ENCODE assay signal across 1 cellular context in the genomic region with DNA sequence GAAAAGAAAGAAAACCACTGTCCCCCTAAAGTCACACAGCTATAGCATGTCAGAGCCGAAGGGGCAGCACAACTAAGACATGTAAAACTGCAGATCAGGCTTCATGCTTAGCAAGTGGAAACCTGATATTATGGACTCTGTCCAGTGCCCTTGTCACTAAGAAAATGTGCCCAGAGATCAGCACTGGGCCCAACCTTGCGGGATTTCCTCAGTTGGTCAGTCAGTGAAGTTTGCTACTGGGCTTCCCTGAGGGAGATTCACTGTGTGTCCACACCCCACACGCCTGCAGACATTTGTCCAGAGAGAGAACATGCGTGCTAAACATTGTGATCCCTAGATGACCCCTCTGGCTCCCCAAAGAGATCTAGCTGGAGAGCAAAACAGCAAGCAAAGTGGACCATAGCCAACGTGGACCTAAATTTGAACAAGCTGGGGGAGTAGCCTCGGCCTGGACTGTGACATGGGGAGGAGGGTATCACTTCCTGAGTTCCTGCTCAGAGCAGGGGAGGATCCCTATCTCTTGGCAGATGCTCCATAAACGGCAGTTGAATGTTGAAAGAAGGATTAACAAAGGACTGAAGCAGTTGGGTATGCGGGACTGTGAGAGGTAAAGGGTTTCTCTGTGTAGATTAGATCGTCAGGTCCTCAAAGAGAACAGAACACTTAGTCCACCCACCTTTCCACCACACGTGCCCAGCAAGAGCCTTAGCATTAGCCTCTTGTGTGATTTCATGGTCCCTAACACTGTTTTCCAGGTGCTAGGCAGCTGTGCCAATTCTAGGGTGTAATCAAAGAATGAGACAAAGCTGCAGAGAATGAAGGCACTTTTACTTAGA.
TF ChIP-seq lines count a peak whose summit lies in the region.

No MANE protein-coding gene starts in this region.

TF ChIP-seq in WTC11, 78 proteins besides CTCF, POLR2A, EP300 and RAD21 (continued from another document):
- TF ChIP-seq, protein P1, sequence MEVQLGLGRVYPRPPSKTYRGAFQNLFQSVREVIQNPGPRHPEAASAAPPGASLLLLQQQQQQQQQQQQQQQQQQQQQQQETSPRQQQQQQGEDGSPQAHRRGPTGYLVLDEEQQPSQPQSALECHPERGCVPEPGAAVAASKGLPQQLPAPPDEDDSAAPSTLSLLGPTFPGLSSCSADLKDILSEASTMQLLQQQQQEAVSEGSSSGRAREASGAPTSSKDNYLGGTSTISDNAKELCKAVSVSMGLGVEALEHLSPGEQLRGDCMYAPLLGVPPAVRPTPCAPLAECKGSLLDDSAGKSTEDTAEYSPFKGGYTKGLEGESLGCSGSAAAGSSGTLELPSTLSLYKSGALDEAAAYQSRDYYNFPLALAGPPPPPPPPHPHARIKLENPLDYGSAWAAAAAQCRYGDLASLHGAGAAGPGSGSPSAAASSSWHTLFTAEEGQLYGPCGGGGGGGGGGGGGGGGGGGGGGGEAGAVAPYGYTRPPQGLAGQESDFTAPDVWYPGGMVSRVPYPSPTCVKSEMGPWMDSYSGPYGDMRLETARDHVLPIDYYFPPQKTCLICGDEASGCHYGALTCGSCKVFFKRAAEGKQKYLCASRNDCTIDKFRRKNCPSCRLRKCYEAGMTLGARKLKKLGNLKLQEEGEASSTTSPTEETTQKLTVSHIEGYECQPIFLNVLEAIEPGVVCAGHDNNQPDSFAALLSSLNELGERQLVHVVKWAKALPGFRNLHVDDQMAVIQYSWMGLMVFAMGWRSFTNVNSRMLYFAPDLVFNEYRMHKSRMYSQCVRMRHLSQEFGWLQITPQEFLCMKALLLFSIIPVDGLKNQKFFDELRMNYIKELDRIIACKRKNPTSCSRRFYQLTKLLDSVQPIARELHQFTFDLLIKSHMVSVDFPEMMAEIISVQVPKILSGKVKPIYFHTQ (CRISPR knock-in tag; IDR thresholded peaks at IDR 0.05) = no peak
- TF ChIP-seq SP1 (CRISPR knock-in tag; conservative IDR thresholded peaks at IDR 0.05) = no peak
- no peak for TF ChIP-seq SOX15 (CRISPR knock-in tag; IDR thresholded peaks at IDR 0.05)
- TF ChIP-seq JUN (CRISPR knock-in tag; IDR thresholded peaks at IDR 0.05) = no peak
- TF ChIP-seq CREB1 (CRISPR knock-in tag; IDR thresholded peaks at IDR 0.05) = no peak
- TF ChIP-seq FOXJ3 (CRISPR knock-in tag; IDR thresholded peaks at IDR 0.05; ENCODE audit: borderline replicate concordance) = no peak
- no peak for TF ChIP-seq GRHL2 (CRISPR knock-in tag; IDR thresholded peaks at IDR 0.05; ENCODE audit: insufficient replicate concordance, severe bottlenecking)
- TF ChIP-seq, protein P2, sequence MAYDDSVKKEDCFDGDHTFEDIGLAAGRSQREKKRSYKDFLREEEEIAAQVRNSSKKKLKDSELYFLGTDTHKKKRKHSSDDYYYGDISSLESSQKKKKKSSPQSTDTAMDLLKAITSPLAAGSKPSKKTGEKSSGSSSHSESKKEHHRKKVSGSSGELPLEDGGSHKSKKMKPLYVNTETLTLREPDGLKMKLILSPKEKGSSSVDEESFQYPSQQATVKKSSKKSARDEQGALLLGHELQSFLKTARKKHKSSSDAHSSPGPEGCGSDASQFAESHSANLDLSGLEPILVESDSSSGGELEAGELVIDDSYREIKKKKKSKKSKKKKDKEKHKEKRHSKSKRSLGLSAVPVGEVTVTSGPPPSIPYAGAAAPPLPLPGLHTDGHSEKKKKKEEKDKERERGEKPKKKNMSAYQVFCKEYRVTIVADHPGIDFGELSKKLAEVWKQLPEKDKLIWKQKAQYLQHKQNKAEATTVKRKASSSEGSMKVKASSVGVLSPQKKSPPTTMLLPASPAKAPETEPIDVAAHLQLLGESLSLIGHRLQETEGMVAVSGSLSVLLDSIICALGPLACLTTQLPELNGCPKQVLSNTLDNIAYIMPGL (CRISPR knock-in tag; IDR thresholded peaks at IDR 0.05) = no peak
